Comparison of ENCODE assay signal across 8 cellular contexts in the genomic region with DNA sequence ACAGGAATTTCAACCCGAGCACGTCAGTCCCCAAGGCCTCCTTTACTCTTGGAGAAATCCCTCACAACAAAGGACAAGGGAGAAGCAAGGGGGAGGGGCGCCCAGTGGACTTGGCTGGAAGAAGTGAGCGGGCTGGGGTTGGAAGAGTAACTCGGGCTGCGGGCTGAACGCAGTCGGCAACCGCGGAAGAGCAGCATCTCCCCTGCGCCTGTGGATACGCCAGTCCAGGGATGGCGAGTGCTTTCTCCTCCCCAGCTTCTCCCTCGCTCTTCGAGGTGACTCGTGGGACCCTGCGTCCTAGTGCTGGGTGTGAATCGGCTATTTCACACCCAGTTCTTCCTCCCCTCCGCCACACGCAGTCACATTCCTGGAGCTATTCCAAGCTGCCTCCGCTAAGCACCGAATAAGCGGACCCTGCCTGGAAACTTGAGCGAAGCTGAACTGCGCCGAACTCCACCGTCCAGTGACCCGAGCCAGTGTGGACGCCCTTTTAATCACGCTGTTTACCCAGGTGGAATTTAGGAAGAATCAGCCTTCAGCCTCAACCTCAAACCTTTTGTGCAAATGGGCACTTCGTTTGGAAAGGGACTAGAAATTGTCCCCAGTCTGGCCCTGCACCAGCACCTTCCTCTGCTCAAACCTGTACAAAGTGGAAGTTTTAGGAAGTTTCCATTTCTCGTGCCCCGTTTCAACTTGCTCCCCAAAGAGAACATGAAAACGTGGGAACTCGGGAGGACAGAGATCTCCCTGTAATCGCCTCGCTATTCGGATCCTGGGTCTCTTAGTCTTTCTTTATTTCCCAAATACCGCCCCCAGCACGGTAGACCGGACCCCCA.
DNase-seq lines count a peak whose midpoint lies in the region; ATAC-seq and TF ChIP-seq lines count a peak whose summit lies in the region.

No MANE protein-coding gene starts in this region.

- no peak for ATAC-seq in CD4-positive, alpha-beta T cell (ENCODE audit: poor library complexity)
- ATAC-seq in HG03045 (IDR thresholded peaks at IDR 0.05; ENCODE audit: unreplicated experiment) (no peak), HG02763 (IDR thresholded peaks at IDR 0.05; ENCODE audit: unreplicated experiment) (no peak)

- peak overlapping the region; percentile 78 for H2AFZ ChIP-seq in MM.1S (ENCODE audit: low read length)

- no peaks in the 10 kb centered on the region; the same call in 1 of the 2 replicates for H3K27me3 ChIP-seq in MM.1S (replicated peaks; ENCODE audit: insufficient read depth, low read length)
- H3K27me3 ChIP-seq in tibial artery = peaks cover 0 to 5% of the 10 kb centered on the region in 2 donors
- H3K27me3 ChIP-seq in CD4-positive, alpha-beta T cell (ENCODE audit: control insufficient read depth, insufficient read depth, low read length) = peaks cover 27% of the 10 kb centered on the region

- H3K4me1 ChIP-seq in MM.1S (ENCODE audit: low read length) = no peaks in the 10 kb centered on the region
- H3K4me1 ChIP-seq in tibial artery = peaks cover 0 to 16% (median 9%) of the 10 kb centered on the region in 4 donors

- no peaks in the 10 kb centered on the region for H3K4me1 Mint-ChIP-seq in CD4-positive, alpha-beta T cell (ENCODE audit: low read depth)

- TF ChIP-seq CTCF in MM.1S (IDR thresholded peaks at IDR 0.05; ENCODE audit: low read length) = no peak
- no peak for TF ChIP-seq CTCF in tibial artery (IDR thresholded peaks at IDR 0.05)
- no peak for TF ChIP-seq CTCF in CD4-positive, alpha-beta T cell (IDR thresholded peaks at IDR 0.05)

- no peaks in the 10 kb centered on the region for H3K9me3 ChIP-seq in MM.1S (replicated peaks; ENCODE audit: insufficient read depth, low read length)
- no peaks in the 10 kb centered on the region for H3K9me3 ChIP-seq in tibial artery
- H3K9me3 ChIP-seq in CD4-positive, alpha-beta T cell (ENCODE audit: control insufficient read depth, low read length) = no peaks in the 10 kb centered on the region

- H3K9ac ChIP-seq in MM.1S (ENCODE audit: low read length) = no peak overlapping the region; the same call in 1 of the 2 replicates

- peak overlapping the region; percentile 61 for H3K4me3 ChIP-seq in MM.1S (ENCODE audit: low read length)
- peak overlapping the region; percentile 54 to 65 for H3K4me3 ChIP-seq in tibial artery

- POLR2A ChIA-PET in CD4-positive, alpha-beta T cell (lab: Charles Lee) = no interaction called here

- no peaks in the 10 kb centered on the region for H3K79me2 ChIP-seq in MM.1S (ENCODE audit: low read length)

- no peaks in the 10 kb centered on the region for H3K36me3 Mint-ChIP-seq in CD4-positive, alpha-beta T cell (ENCODE audit: low read depth)

- no peaks in the 10 kb centered on the region for H4K20me1 ChIP-seq in MM.1S (ENCODE audit: insufficient read depth, low read length)

- peak overlapping the region; percentile 79 for H3K4me2 ChIP-seq in MM.1S (ENCODE audit: low read depth, low read length)

- H3F3A ChIP-seq in MM.1S (ENCODE audit: insufficient read depth, low read length) = no peaks in the 10 kb centered on the region

- H3K27ac Mint-ChIP-seq in CD4-positive, alpha-beta T cell = no peak overlapping the region

- DNase-seq in EL (peak; percentile 28), MM.1S (no peak), ecto neural progenitor cell (ENCODE audit: low spot score) (peak; percentile 81), lung microvascular endothelial cell (ENCODE audit: low read depth in 2 of 2) (peak; percentile 3 to 31), tibial artery (no peak)
- no peak for DNase-seq in CD4-positive, alpha-beta T cell

- H3K27ac ChIP-seq in MM.1S (ENCODE audit: low read length) = no peak overlapping the region
- peak overlapping the region in 1 of 2 donors; percentile 10 for H3K27ac ChIP-seq in tibial artery
- H3K27ac ChIP-seq in CD4-positive, alpha-beta T cell (ENCODE audit: low read depth, low read length) = no peak overlapping the region

- H3K9me3 Mint-ChIP-seq in CD4-positive, alpha-beta T cell = no peaks in the 10 kb centered on the region

- H3K4me3 Mint-ChIP-seq in CD4-positive, alpha-beta T cell = no peak overlapping the region

- CTCF ChIA-PET in CD4-positive, alpha-beta T cell (lab: Charles Lee) = no interaction called here

- no peaks in the 10 kb centered on the region for H3K36me3 ChIP-seq in MM.1S (replicated peaks; ENCODE audit: insufficient read depth, low read length)
- H3K36me3 ChIP-seq in tibial artery = no peaks in the 10 kb centered on the region

- no peaks in the 10 kb centered on the region for H3K9me2 ChIP-seq in MM.1S (replicated peaks; ENCODE audit: insufficient read depth, low read length)

- peaks cover 57% of the 10 kb centered on the region for H3K27me3 Mint-ChIP-seq in CD4-positive, alpha-beta T cell

- intact Hi-C loops in tibial artery (cut with DNase I; ENCODE audit: low total_unique reads) = no loop called here
- intact Hi-C loops in CD4-positive, alpha-beta T cell (cut with DNase I, micrococcal nuclease) = no loop called here

Comparison
In these comparisons a context has a peak if more than half of its experiments do, and no peak if none do; other contexts are left out.
1. DNase-seq: peak in EL (single experiment), ecto neural progenitor cell (single experiment) and lung microvascular endothelial cell (2 of 2); none in MM.1S (single experiment), tibial artery (0 of 2) and CD4-positive, alpha-beta T cell (0 of 10).